ENCODE assay signal across 27 cellular contexts in genomic region chr2:232544674-232545073, GRCh38. TPM values are rescaled to one million over a fixed set of nuclear protein-coding genes. Genes with fewer than 3 reads are reported as not detected.
DNase-seq lines count a peak whose midpoint lies in the region; ATAC-seq and TF ChIP-seq lines count a peak whose summit lies in the region.
"Had no signal": no experiment of that assay in that cellular context is flagged by ENCODE, and none has a peak within 500 bp of the region (broad histone marks: within the 10 kb centered on the region; RNA-seq: fewer than 3 reads in every experiment).

No MANE protein-coding gene starts in this region.

- H3K27ac ChIP-seq in coronary artery (no peak overlapping the region), psoas muscle (peak overlapping the region; percentile 21), caudate nucleus (ENCODE audit: low read depth, low read length) (no peak overlapping the region)
- H3K27ac ChIP-seq: 22Rv1, A549 had no signal

- no peaks in the 10 kb centered on the region for H3K9me3 ChIP-seq in psoas muscle
- H3K9me3 ChIP-seq: A549, BE2C had no signal

- peak overlapping the region; percentile 40 for H3K27ac Mint-ChIP-seq in activated T-cell treated with anti-CD3 and anti-CD28 coated beads, Interleukin-2, amount 50 U/mL, for 24 hours
- H3K27ac Mint-ChIP-seq in nephron progenitor cell, result peak overlapping the region; percentile 80
- H3K27ac Mint-ChIP-seq: CD4-positive, alpha-beta T cell; GM23338 had no signal

- H3K36me3 Mint-ChIP-seq in activated T-cell treated with anti-CD3 and anti-CD28 coated beads, Interleukin-2, amount 50 U/mL, for 24 hours (ENCODE audit: low read depth), result peaks cover 57% of the 10 kb centered on the region
- H3K36me3 Mint-ChIP-seq in nephron progenitor cell (ENCODE audit: low read depth), result peaks cover 58% of the 10 kb centered on the region

- no peaks in the 10 kb centered on the region for H3K27me3 Mint-ChIP-seq in activated T-cell treated with anti-CD3 and anti-CD28 coated beads, Interleukin-2, amount 50 U/mL, for 24 hours
- H3K27me3 Mint-ChIP-seq in nephron progenitor cell (ENCODE audit: low read depth, poor library complexity), result no peaks in the 10 kb centered on the region
- H3K27me3 Mint-ChIP-seq: CD4-positive, alpha-beta T cell; CD8-positive, alpha-beta memory T cell had no signal

- H3K4me3 Mint-ChIP-seq in activated T-cell treated with anti-CD3 and anti-CD28 coated beads, Interleukin-2, amount 50 U/mL, for 24 hours, result no peak overlapping the region
- no peak overlapping the region for H3K4me3 Mint-ChIP-seq in nephron progenitor cell
- H3K4me3 Mint-ChIP-seq: CD14-positive monocyte; CD4-positive, alpha-beta T cell; CD8-positive, alpha-beta memory T cell; GM23338; H9 had no signal

- no peak for DNase-seq in activated T-cell treated with anti-CD3 and anti-CD28 coated beads, Interleukin-2, amount 50 U/mL, for 24 hours
- DNase-seq in activated T-cell treated with anti-CD3 and anti-CD28 coated beads, Interleukin-2, amount 50 U/mL, for 1 hour, result no peak
- DNase-seq in coronary artery (ENCODE audit: low spot score), result peak; percentile 28
- DNase-seq in nephron progenitor cell, result no peak
- no peak for DNase-seq in psoas muscle
- no peak for DNase-seq in effector CD8-positive, alpha-beta T cell (lab: John Stamatoyannopoulos, UW)
- DNase-seq in caudate nucleus (lab: John Stamatoyannopoulos, UW), result no peak
- DNase-seq in glomerular visceral epithelial cell (ENCODE audit: extremely low spot score), result no peak
- DNase-seq: ACHN; AML-193; BE2C; CD4-positive, alpha-beta T cell; CD8-positive, alpha-beta memory T cell; DMS 273 treated with DMSO at 0.1 percent for 48 hours; DMS53; DMS79 treated with DMSO at 0.1 percent for 48 hours; GF-D8; H9 had no signal

- 81 to 91% (median 82%) methylated on average over 6 of the region's 6 CpGs for WGBS in psoas muscle, 3 donors

- intact Hi-C loops in psoas muscle (cut with DNase I), result no loop called here

- no peak for ATAC-seq in psoas muscle
- ATAC-seq: A549, GM23338, HCT116 had no signal

- H3K27me3 ChIP-seq in psoas muscle (ENCODE audit: insufficient read depth in 3 of 3, low read length in 2 of 3), result no peaks in the 10 kb centered on the region
- H3K27me3 ChIP-seq: BE2C; BLaER1 treated with 17β-estradiol and CSF1 and Interleukin-3, amounts not matched to agents 10 nM and 100 nM had no signal

- peaks cover 1% of the 10 kb centered on the region for H3K4me1 ChIP-seq in psoas muscle
- H3K4me1 ChIP-seq: A549, BE2C had no signal

- TF ChIP-seq CTCF in coronary artery (IDR thresholded peaks at IDR 0.05) (no peak), nephron progenitor cell (IDR thresholded peaks at IDR 0.05) (no peak), psoas muscle (IDR thresholded peaks at IDR 0.05) (no peak)

- H3K36me3 ChIP-seq in psoas muscle (ENCODE audit: insufficient read depth in 1 of 2, low read depth in 1 of 2), result peaks cover 0 to 25% of the 10 kb centered on the region in 2 donors

- H3K4me3 ChIP-seq in coronary artery (no peak overlapping the region), psoas muscle (no peak overlapping the region)
- H3K4me3 ChIP-seq: A549; BLaER1 treated with 17β-estradiol and CSF1 and Interleukin-3, amounts not matched to agents 10 nM and 100 nM; GM23338 had no signal

- peaks cover 3% of the 10 kb centered on the region for H3K9me3 Mint-ChIP-seq in activated T-cell treated with anti-CD3 and anti-CD28 coated beads, Interleukin-2, amount 50 U/mL, for 24 hours
- peaks cover 33% of the 10 kb centered on the region for H3K9me3 Mint-ChIP-seq in nephron progenitor cell
- H3K9me3 Mint-ChIP-seq: CD14-positive monocyte; CD8-positive, alpha-beta memory T cell had no signal

- H3K4me1 Mint-ChIP-seq in activated T-cell treated with anti-CD3 and anti-CD28 coated beads, Interleukin-2, amount 50 U/mL, for 24 hours (ENCODE audit: low read depth), result peaks cover 41% of the 10 kb centered on the region
- peaks cover 33% of the 10 kb centered on the region for H3K4me1 Mint-ChIP-seq in nephron progenitor cell

RNA-seq across cellular contexts. Expression of gene CHRNG, which starts 5.2 kb away (rescaled TPM):
- 10 to 100 TPM in 2 of 4 donors, 1 to 10 TPM in 2; 2.9 to 94.1 (median 17.2) TPM for total RNA-seq in psoas muscle
- polyA plus RNA-seq in psoas muscle, result 1 to 10 TPM in 2 of 3 donors, under 1 TPM in 1; 0.68 to 7.3 (median 1.5) TPM
- total RNA-seq: CD4-positive, alpha-beta T cell; CD8-positive, alpha-beta memory T cell; Daoy; G401; GM23338; H4; H9 had no signal
- polyA plus RNA-seq: A549; CD14-positive monocyte; CD8-positive, alpha-beta memory T cell; GM23338 had no signal

RNA-seq across cellular contexts. Expression of gene TIGD1, which starts 5.7 kb away (rescaled TPM):
- total RNA-seq in psoas muscle, result 1 to 10 TPM; 2.3 to 4.9 (median 3.7) TPM
- 1 to 10 TPM; 2.6 to 6.8 (median 6.4) TPM for polyA plus RNA-seq in psoas muscle

RNA-seq across cellular contexts. Expression of gene EIF4E2, which starts 5.8 kb away (rescaled TPM):
- 100 to 1,000 TPM in 1 of 4 donors, 10 to 100 TPM in 3; 76.1 to 136 (median 88.4) TPM for total RNA-seq in psoas muscle
- 10 to 100 TPM; 39.6 to 85.2 (median 67.4) TPM for polyA plus RNA-seq in psoas muscle

RNA-seq across cellular contexts. Expression of gene CHRND, which starts 18.7 kb away (rescaled TPM):
- 100 to 1,000 TPM in 2 of 4 donors, 10 to 100 TPM in 2; 58.8 to 300 (median 97.7) TPM for total RNA-seq in psoas muscle
- polyA plus RNA-seq in psoas muscle, result 10 to 100 TPM in 2 of 3 donors, 1 to 10 TPM in 1; 6.5 to 13.5 (median 12.5) TPM
- total RNA-seq: CD4-positive, alpha-beta T cell; CD8-positive, alpha-beta memory T cell; Daoy; G401; H4; H9 had no signal
- polyA plus RNA-seq: A549; CD14-positive monocyte; CD8-positive, alpha-beta memory T cell had no signal

RNA-seq across cellular contexts. Expression of gene PRSS56, which starts 24.5 kb away (rescaled TPM):
- total RNA-seq in psoas muscle, result 1 to 10 TPM; 2.0 to 5.0 (median 2.9) TPM
- 1 to 10 TPM in 2 of 3 donors, under 1 TPM in 1; 0.82 to 3.2 (median 1.8) TPM for polyA plus RNA-seq in psoas muscle
- total RNA-seq: CD4-positive, alpha-beta T cell; CD8-positive, alpha-beta memory T cell; Daoy; G401; H4; H9 had no signal
- polyA plus RNA-seq: A549; CD14-positive monocyte; CD8-positive, alpha-beta memory T cell had no signal
